Comparison of ENCODE assay signal across 8 cellular contexts in the genomic region with DNA sequence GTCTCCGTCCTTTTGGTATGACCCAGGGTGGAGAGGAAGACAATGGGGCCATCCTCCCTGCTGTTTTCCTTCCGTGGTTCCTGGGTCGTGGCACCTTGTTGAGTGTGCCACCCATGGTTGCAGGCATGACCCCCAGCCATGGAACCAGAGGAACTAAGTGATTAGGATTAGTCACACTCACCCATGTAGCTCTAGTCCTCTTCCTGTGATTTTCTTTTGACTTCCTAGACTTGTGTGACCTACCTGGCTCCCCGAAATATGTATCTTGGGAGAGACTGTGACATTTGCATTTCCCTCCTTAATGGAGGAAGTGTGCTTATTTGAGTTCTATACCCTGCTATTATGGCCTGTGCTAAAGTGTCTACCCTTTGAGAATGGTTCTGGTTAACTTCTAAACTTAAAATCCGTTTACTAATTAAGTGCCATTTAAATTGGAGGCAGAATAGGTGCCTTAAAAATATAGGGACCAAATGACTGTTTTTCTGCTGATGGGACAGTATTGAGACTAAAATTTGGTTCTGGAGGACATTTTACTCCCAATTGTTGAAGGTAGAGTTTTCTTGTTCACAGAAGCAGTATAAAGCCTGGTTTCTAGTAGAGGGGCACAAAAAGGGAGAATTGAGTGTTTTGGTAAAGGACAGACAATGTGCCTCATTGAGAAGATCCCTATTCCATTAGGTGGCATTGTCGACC.
"Had no signal": no experiment of that assay in that cellular context is flagged by ENCODE, and none has a peak within 500 bp of the region (broad histone marks: within the 10 kb centered on the region; RNA-seq: fewer than 3 reads in every experiment).

No MANE protein-coding gene starts in this region.

- H3K4me2 ChIP-seq: KMS-11 had no signal

- DNase-seq: GM23248, GOT3, H7, Karpas-422, KBM-7 had no signal

- ATAC-seq: HCT116 had no signal

- H3K27ac ChIP-seq: GM23248, KMS-11 had no signal

- H2AFZ ChIP-seq: GM23248 had no signal

- H3K4me1 ChIP-seq: HAP-1 had no signal

- H3K36me3 ChIP-seq: HAP-1 had no signal

- H3K9ac ChIP-seq: GM23248, KMS-11 had no signal

- H3K4me3 ChIP-seq: GM23248, HAP-1 had no signal
